ENCODE assay signal across 1 cellular context in the genomic region with DNA sequence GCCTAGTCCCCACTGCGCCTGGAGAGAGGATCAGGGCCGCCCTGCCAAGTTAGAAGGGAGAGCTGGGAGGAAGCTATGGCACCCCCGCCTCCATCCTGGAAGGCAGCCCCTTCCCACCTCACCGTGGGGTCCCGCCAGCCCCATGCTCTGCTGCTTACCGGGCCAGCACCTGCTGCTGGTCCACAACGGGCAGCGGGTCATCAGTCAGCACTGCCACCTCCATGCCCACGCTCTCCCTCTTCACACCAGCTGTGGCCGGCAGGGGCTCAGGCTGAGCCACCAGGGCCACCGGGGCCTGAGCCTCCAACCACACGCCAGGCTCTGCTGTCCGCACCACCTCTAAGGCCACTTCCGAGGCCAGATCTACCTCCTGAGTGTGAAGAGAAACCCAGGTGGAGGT.
TF ChIP-seq lines count a peak whose summit lies in the region.

No MANE protein-coding gene starts in this region.

TF ChIP-seq in liver, 16 proteins besides CTCF, POLR2A, EP300 and RAD21 (continued from another document):
- TF ChIP-seq, protein P1, sequence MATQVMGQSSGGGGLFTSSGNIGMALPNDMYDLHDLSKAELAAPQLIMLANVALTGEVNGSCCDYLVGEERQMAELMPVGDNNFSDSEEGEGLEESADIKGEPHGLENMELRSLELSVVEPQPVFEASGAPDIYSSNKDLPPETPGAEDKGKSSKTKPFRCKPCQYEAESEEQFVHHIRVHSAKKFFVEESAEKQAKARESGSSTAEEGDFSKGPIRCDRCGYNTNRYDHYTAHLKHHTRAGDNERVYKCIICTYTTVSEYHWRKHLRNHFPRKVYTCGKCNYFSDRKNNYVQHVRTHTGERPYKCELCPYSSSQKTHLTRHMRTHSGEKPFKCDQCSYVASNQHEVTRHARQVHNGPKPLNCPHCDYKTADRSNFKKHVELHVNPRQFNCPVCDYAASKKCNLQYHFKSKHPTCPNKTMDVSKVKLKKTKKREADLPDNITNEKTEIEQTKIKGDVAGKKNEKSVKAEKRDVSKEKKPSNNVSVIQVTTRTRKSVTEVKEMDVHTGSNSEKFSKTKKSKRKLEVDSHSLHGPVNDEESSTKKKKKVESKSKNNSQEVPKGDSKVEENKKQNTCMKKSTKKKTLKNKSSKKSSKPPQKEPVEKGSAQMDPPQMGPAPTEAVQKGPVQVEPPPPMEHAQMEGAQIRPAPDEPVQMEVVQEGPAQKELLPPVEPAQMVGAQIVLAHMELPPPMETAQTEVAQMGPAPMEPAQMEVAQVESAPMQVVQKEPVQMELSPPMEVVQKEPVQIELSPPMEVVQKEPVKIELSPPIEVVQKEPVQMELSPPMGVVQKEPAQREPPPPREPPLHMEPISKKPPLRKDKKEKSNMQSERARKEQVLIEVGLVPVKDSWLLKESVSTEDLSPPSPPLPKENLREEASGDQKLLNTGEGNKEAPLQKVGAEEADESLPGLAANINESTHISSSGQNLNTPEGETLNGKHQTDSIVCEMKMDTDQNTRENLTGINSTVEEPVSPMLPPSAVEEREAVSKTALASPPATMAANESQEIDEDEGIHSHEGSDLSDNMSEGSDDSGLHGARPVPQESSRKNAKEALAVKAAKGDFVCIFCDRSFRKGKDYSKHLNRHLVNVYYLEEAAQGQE (IDR thresholded peaks at IDR 0.05) = no peak
- no peak for TF ChIP-seq NR2F2 (IDR thresholded peaks at IDR 0.05)
- TF ChIP-seq YY1 (IDR thresholded peaks at IDR 0.05) = no peak
- no peak for TF ChIP-seq GABPA (IDR thresholded peaks at IDR 0.05 in 1 of 2, conservative IDR thresholded peaks at IDR 0.05 in 1 of 2)
- no peak for TF ChIP-seq FOXA1 (IDR thresholded peaks at IDR 0.05)
- TF ChIP-seq, protein P2, sequence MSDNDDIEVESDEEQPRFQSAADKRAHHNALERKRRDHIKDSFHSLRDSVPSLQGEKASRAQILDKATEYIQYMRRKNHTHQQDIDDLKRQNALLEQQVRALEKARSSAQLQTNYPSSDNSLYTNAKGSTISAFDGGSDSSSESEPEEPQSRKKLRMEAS (IDR thresholded peaks at IDR 0.05) = no peak
- TF ChIP-seq HNF4A (conservative IDR thresholded peaks at IDR 0.05) = no peak
- TF ChIP-seq, protein P3, sequence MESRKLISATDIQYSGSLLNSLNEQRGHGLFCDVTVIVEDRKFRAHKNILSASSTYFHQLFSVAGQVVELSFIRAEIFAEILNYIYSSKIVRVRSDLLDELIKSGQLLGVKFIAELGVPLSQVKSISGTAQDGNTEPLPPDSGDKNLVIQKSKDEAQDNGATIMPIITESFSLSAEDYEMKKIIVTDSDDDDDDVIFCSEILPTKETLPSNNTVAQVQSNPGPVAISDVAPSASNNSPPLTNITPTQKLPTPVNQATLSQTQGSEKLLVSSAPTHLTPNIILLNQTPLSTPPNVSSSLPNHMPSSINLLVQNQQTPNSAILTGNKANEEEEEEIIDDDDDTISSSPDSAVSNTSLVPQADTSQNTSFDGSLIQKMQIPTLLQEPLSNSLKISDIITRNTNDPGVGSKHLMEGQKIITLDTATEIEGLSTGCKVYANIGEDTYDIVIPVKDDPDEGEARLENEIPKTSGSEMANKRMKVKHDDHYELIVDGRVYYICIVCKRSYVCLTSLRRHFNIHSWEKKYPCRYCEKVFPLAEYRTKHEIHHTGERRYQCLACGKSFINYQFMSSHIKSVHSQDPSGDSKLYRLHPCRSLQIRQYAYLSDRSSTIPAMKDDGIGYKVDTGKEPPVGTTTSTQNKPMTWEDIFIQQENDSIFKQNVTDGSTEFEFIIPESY (IDR thresholded peaks at IDR 0.05) = no peak
- TF ChIP-seq RXRA (IDR thresholded peaks at IDR 0.05) = no peak
